Comparison of ENCODE assay signal across 8 cellular contexts in the genomic region with DNA sequence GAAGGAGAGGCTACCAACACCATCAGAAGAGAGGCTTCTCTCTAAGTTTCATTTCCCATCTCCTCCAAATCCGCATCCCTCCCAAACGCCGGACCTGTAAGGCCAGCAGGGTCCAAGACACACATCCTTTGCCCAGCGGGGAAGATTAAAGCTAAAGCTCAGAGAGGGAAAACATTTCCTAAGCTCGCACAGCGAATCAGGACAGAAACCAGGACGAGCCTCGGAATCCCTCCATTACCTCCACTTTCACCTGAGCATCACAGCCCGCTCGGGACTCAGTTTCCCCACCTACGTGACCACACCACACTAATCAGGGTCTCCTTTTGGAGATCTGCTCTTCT. TPM values are rescaled to one million over a fixed set of nuclear protein-coding genes. Genes with fewer than 3 reads are reported as not detected.
DNase-seq lines count a peak whose midpoint lies in the region; ATAC-seq, FAIRE-seq and TF ChIP-seq lines count a peak whose summit lies in the region.

No MANE protein-coding gene starts in this region.

- peak overlapping the region; percentile 55 for H3K9ac ChIP-seq in OCI-LY1 (ENCODE audit: low read length)

- H3K4me2 ChIP-seq in DOHH2 (ENCODE audit: low read length) (peak overlapping the region; percentile 87), OCI-LY1 (ENCODE audit: low read length) (peak overlapping the region; percentile 96)

- no peak overlapping the region for H3K27ac ChIP-seq in DOHH2 (ENCODE audit: low read depth, low read length)
- no peak overlapping the region for H3K27ac ChIP-seq in OCI-LY1 (ENCODE audit: low read depth, low read length, poor library complexity, severe bottlenecking)
- H3K27ac ChIP-seq in pancreas, result peak overlapping the region in 3 of 4 donors; percentile 89 to 96 (median 93)

- H3K79me2 ChIP-seq in DOHH2 (ENCODE audit: control insufficient read depth, low read length), result peaks cover 6% of the 10 kb centered on the region
- no peaks in the 10 kb centered on the region for H3K79me2 ChIP-seq in OCI-LY1 (ENCODE audit: insufficient read depth, low read length)

- H3K36me3 Mint-ChIP-seq in endothelial cell (ENCODE audit: low read depth, unreplicated experiment), result peaks cover 17% of the 10 kb centered on the region

- H3K9me2 ChIP-seq in DOHH2 (replicated peaks; ENCODE audit: control insufficient read depth, low read length) (no peaks in the 10 kb centered on the region), OCI-LY1 (ENCODE audit: low read depth, low read length) (no peaks in the 10 kb centered on the region)

- no peaks in the 10 kb centered on the region for H3K9me3 ChIP-seq in DOHH2 (ENCODE audit: control insufficient read depth, insufficient read depth, low read length)
- H3K9me3 ChIP-seq in OCI-LY1 (ENCODE audit: low read length), result no peaks in the 10 kb centered on the region
- H3K9me3 ChIP-seq in pancreas, result no peaks in the 10 kb centered on the region

- H3K9me3 Mint-ChIP-seq in endothelial cell (ENCODE audit: unreplicated experiment), result no peaks in the 10 kb centered on the region

- no peak overlapping the region for H2AFZ ChIP-seq in OCI-LY1 (ENCODE audit: low read length)

- intact Hi-C loops in pancreas (cut with DNase I), result no loop called here

- ATAC-seq in pancreas (no peak), GM19467 (IDR thresholded peaks at IDR 0.05; ENCODE audit: unreplicated experiment) (no peak)

- H3K4me3 Mint-ChIP-seq in endothelial cell (ENCODE audit: unreplicated experiment), result peak overlapping the region; percentile 80

- H4K20me1 ChIP-seq in DOHH2 (ENCODE audit: control insufficient read depth, insufficient read depth, low read depth, low read length) (no peaks in the 10 kb centered on the region), OCI-LY1 (ENCODE audit: insufficient read depth, low read length) (no peaks in the 10 kb centered on the region)

- H3K27me3 Mint-ChIP-seq in endothelial cell (ENCODE audit: unreplicated experiment), result peaks cover 46% of the 10 kb centered on the region

- H3F3A ChIP-seq in DOHH2 (ENCODE audit: control insufficient read depth, insufficient read depth), result peaks cover 10% of the 10 kb centered on the region; the same call in 1 of the 2 replicates
- H3F3A ChIP-seq in OCI-LY1 (ENCODE audit: insufficient read depth, low read length), result no peaks in the 10 kb centered on the region

- H3K36me3 ChIP-seq in DOHH2 (ENCODE audit: control insufficient read depth, low read length) (no peaks in the 10 kb centered on the region), OCI-LY1 (ENCODE audit: insufficient read depth, low read length) (no peaks in the 10 kb centered on the region), pancreas (no peaks in the 10 kb centered on the region)

- H3K4me3 ChIP-seq in DOHH2 (ENCODE audit: low read length) (peak overlapping the region; percentile 81), OCI-LY1 (ENCODE audit: low read depth, low read length, poor library complexity, severe bottlenecking) (peak overlapping the region; percentile 74), pancreas (peak overlapping the region in 3 of 4 donors; percentile 33 to 64 (median 54))

- peaks cover 13% of the 10 kb centered on the region for H3K4me1 Mint-ChIP-seq in endothelial cell (ENCODE audit: unreplicated experiment)

- H3K27ac Mint-ChIP-seq in endothelial cell (ENCODE audit: unreplicated experiment), result peak overlapping the region; percentile 92

- no peak for FAIRE-seq in pancreas (lab: Jason Lieb, UNC)

- peaks cover 38% of the 10 kb centered on the region for H3K4me1 ChIP-seq in DOHH2 (ENCODE audit: control insufficient read depth, low read length)
- peaks cover 28% of the 10 kb centered on the region for H3K4me1 ChIP-seq in OCI-LY1 (ENCODE audit: insufficient read depth, low read length, severe bottlenecking)
- peaks cover 0 to 13% (median 9%) of the 10 kb centered on the region in 3 donors for H3K4me1 ChIP-seq in pancreas

- H3K27me3 ChIP-seq in DOHH2 (ENCODE audit: control insufficient read depth, low read length), result peaks cover 8% of the 10 kb centered on the region; the same call in 1 of the 2 replicates
- peaks cover 6% of the 10 kb centered on the region for H3K27me3 ChIP-seq in OCI-LY1 (ENCODE audit: insufficient read depth, low read length)
- H3K27me3 ChIP-seq in pancreas, result no peaks in the 10 kb centered on the region

- no peak for TF ChIP-seq CTCF in DOHH2 (IDR thresholded peaks at IDR 0.05; ENCODE audit: low read depth, low read length, poor library complexity, severe bottlenecking)
- TF ChIP-seq CTCF in OCI-LY1 (IDR thresholded peaks at IDR 0.05; ENCODE audit: low read length), result no peak
- TF ChIP-seq CTCF in endothelial cell (IDR thresholded peaks at IDR 0.05; ENCODE audit: unreplicated experiment), result no peak
- TF ChIP-seq CTCF in pancreas (IDR thresholded peaks at IDR 0.05), result no peak

- 1 to 3% methylated on average over 11 of the region's 11 CpGs for WGBS in pancreas, 2 donors

- no peak for DNase-seq in endothelial cell (ENCODE audit: low spot score)
- DNase-seq in pancreas, result no peak
- no peak for DNase-seq in NCI-H2081 (lab: John Stamatoyannopoulos, UW)
- DNase-seq in C1 segment of cervical spinal cord (lab: John Stamatoyannopoulos, UW), result no peak
- no peak for DNase-seq in T1000 (lab: John Stamatoyannopoulos, UW)

RNA-seq across cellular contexts. Expression of gene FOSB, which starts 0.7 kb away (rescaled TPM):
- total RNA-seq in endothelial cell (ENCODE audit: unreplicated experiment), result 64.2 TPM
- 10 to 100 TPM in 1 of 6 donors, 1 to 10 TPM in 3, under 1 TPM in 2; 0.79 to 17.0 (median 5.7) TPM for total RNA-seq in pancreas
- polyA plus RNA-seq in pancreas, result 10 to 100 TPM; 12.9 to 21.6 TPM

RNA-seq across cellular contexts. Expression of gene RTN2, which starts 29.8 kb away (rescaled TPM):
- 25.3 TPM for total RNA-seq in endothelial cell (ENCODE audit: unreplicated experiment)
- total RNA-seq in pancreas, result 1 to 10 TPM; 2.1 to 6.3 (median 3.2) TPM
- 1 to 10 TPM; 4.4 to 9.5 TPM for polyA plus RNA-seq in pancreas

RNA-seq across cellular contexts. Expression of gene PPM1N, which starts 31.2 kb away (rescaled TPM):
- total RNA-seq in endothelial cell (ENCODE audit: unreplicated experiment), result 0.33 TPM
- total RNA-seq in pancreas, result under 1 TPM; 0.22 to 0.41 (median 0.30) TPM
- 1 to 10 TPM in 1 of 2 donors, under 1 TPM in 1; 0.53 to 2.1 TPM for polyA plus RNA-seq in pancreas

RNA-seq across cellular contexts. Expression of gene VASP, which starts 40.2 kb away (rescaled TPM):
- 246 TPM for total RNA-seq in endothelial cell (ENCODE audit: unreplicated experiment)
- total RNA-seq in pancreas, result 10 to 100 TPM; 12.5 to 49.3 (median 25.1) TPM
- 10 to 100 TPM; 32.7 to 34.3 TPM for polyA plus RNA-seq in pancreas

RNA-seq across cellular contexts. Expression of gene ERCC1, which starts 43.4 kb away (rescaled TPM):
- total RNA-seq in endothelial cell (ENCODE audit: unreplicated experiment) (62.8 TPM), pancreas (10 to 100 TPM; 28.9 to 33.5 (median 32.9) TPM)
- 10 to 100 TPM; 35.3 to 42.3 TPM for polyA plus RNA-seq in pancreas

Comparison
In these comparisons a context has a peak if more than half of its experiments do, and no peak if none do; other contexts are left out.
1. H3K27ac ChIP-seq: peak in pancreas (3 of 4); none in DOHH2 (single experiment) and OCI-LY1 (single experiment).
2. Peak in every context shown above with its lines, with median percentiles within 50 percentile points of each other: H3K4me3 ChIP-seq.